ENCODE assay signal across 8 cellular contexts in genomic region chr14:28765907-28766504, GRCh38. TPM values are rescaled to one million over a fixed set of nuclear protein-coding genes. Genes with fewer than 3 reads are reported as not detected.
DNase-seq lines count a peak whose midpoint lies in the region; ATAC-seq and TF ChIP-seq lines count a peak whose summit lies in the region.

No MANE protein-coding gene starts in this region.

- ATAC-seq in GM21390 (IDR thresholded peaks at IDR 0.05; ENCODE audit: unreplicated experiment) (no peak), HG03045 (IDR thresholded peaks at IDR 0.05; ENCODE audit: unreplicated experiment) (no peak)

- WGBS in mesenchymal stem cell: 2% methylated on average over 33 of the region's 34 CpGs

- no peaks in the 10 kb centered on the region for H3K79me1 ChIP-seq in mesenchymal stem cell (replicated peaks; ENCODE audit: low read length, poor library complexity, severe bottlenecking)

- H3K14ac ChIP-seq in mesenchymal stem cell (ENCODE audit: low read length in 2 of 2): no peak overlapping the region

- no peak overlapping the region for H4K91ac ChIP-seq in mesenchymal stem cell (ENCODE audit: low read length)

- H3K4me3 ChIP-seq in AG04450 (ENCODE audit: low read depth, low read length): peak overlapping the region; percentile 31; the same call in 1 of the 2 replicates
- H3K4me3 ChIP-seq in mesenchymal stem cell (ENCODE audit: insufficient read depth in 1 of 2, low read depth in 1 of 2, low read length in 2 of 2): peak overlapping the region; percentile 51 to 66

- no peak overlapping the region for H2BK15ac ChIP-seq in mesenchymal stem cell (ENCODE audit: low read depth, poor library complexity, severe bottlenecking)

- H3K27me3 ChIP-seq in AG04450 (ENCODE audit: control insufficient read depth, insufficient read depth, low read length): peaks cover 68% of the 10 kb centered on the region
- H3K27me3 ChIP-seq in mesenchymal stem cell (ENCODE audit: control insufficient read depth in 1 of 2, insufficient read depth in 1 of 2, low read length in 2 of 2): peaks cover 67 to 86% of the 10 kb centered on the region in 2 experiments

- no peak overlapping the region for H3K9ac ChIP-seq in mesenchymal stem cell (ENCODE audit: low read length)

- no peak overlapping the region for H2BK120ac ChIP-seq in mesenchymal stem cell (ENCODE audit: low read depth, low read length)

- peaks cover 2% of the 10 kb centered on the region for H3K36me3 Mint-ChIP-seq in activated T-helper 1 cell treated with anti-CD3 and anti-CD28 coated beads, Interleukin-12 subunit alpha, Interleukin-12 subunit beta, Interleukin-2, Interleukin-4 antibody, amounts not matched to agents 30 ng/mL and 10 ng/mL and 1 ng/mL, durations not matched to agents 14 hours and 24 hours and 36 hours (ENCODE audit: low read depth)

- no peak overlapping the region for H3K4ac ChIP-seq in mesenchymal stem cell (ENCODE audit: low read depth in 1 of 2, low read length in 2 of 2)

- no peak overlapping the region for H3K18ac ChIP-seq in mesenchymal stem cell (ENCODE audit: low read depth in 1 of 2, low read length in 2 of 2)

- intact Hi-C loops in activated T-helper 1 cell treated with anti-CD3 and anti-CD28 coated beads, Interleukin-12 subunit alpha, Interleukin-12 subunit beta, Interleukin-2, Interleukin-4 antibody, amounts not matched to agents 30 ng/mL and 10 ng/mL and 1 ng/mL, durations not matched to agents 14 hours and 24 hours and 36 hours (cut with micrococcal nuclease): no loop called here

- H3K27ac Mint-ChIP-seq in activated T-helper 1 cell treated with anti-CD3 and anti-CD28 coated beads, Interleukin-12 subunit alpha, Interleukin-12 subunit beta, Interleukin-2, Interleukin-4 antibody, amounts not matched to agents 30 ng/mL and 10 ng/mL and 1 ng/mL, durations not matched to agents 14 hours and 24 hours and 36 hours: peak overlapping the region; percentile 73

- H3K27me3 Mint-ChIP-seq in activated T-helper 1 cell treated with anti-CD3 and anti-CD28 coated beads, Interleukin-12 subunit alpha, Interleukin-12 subunit beta, Interleukin-2, Interleukin-4 antibody, amounts not matched to agents 30 ng/mL and 10 ng/mL and 1 ng/mL, durations not matched to agents 14 hours and 24 hours and 36 hours (ENCODE audit: insufficient read depth): peaks cover 46% of the 10 kb centered on the region

- H2BK5ac ChIP-seq in mesenchymal stem cell (ENCODE audit: low read depth, low read length, poor library complexity, severe bottlenecking): no peak overlapping the region

- H3K27ac ChIP-seq in AG04450 (ENCODE audit: low read depth, low read length): no peak overlapping the region
- no peak overlapping the region for H3K27ac ChIP-seq in mesenchymal stem cell (ENCODE audit: low read length, poor library complexity, severe bottlenecking)

- peaks cover 4% of the 10 kb centered on the region for H3K4me1 Mint-ChIP-seq in activated T-helper 1 cell treated with anti-CD3 and anti-CD28 coated beads, Interleukin-12 subunit alpha, Interleukin-12 subunit beta, Interleukin-2, Interleukin-4 antibody, amounts not matched to agents 30 ng/mL and 10 ng/mL and 1 ng/mL, durations not matched to agents 14 hours and 24 hours and 36 hours (ENCODE audit: low read depth)

- peaks cover 0 to 4% of the 10 kb centered on the region in 2 experiments for H3K36me3 ChIP-seq in mesenchymal stem cell (ENCODE audit: control insufficient read depth in 1 of 2, insufficient read depth in 2 of 2, low read depth in 1 of 2, low read length in 2 of 2)

- no peak overlapping the region for H2AFZ ChIP-seq in mesenchymal stem cell (ENCODE audit: low read depth, low read length)

- H3K4me3 Mint-ChIP-seq in activated T-helper 1 cell treated with anti-CD3 and anti-CD28 coated beads, Interleukin-12 subunit alpha, Interleukin-12 subunit beta, Interleukin-2, Interleukin-4 antibody, amounts not matched to agents 30 ng/mL and 10 ng/mL and 1 ng/mL, durations not matched to agents 14 hours and 24 hours and 36 hours: no peak overlapping the region

- peaks cover 17% of the 10 kb centered on the region for H3K4me1 ChIP-seq in mesenchymal stem cell (ENCODE audit: control insufficient read depth, insufficient read depth, low read depth, low read length)

- H3K9me3 ChIP-seq in AG04450 (ENCODE audit: control insufficient read depth, insufficient read depth, low read length) (peaks cover 9% of the 10 kb centered on the region), mesenchymal stem cell (ENCODE audit: control insufficient read depth, low read length) (no peaks in the 10 kb centered on the region)

- no peak overlapping the region for H3K23ac ChIP-seq in mesenchymal stem cell (ENCODE audit: low read length in 2 of 2)

- H4K8ac ChIP-seq in mesenchymal stem cell (ENCODE audit: low read length): no peak overlapping the region

- CTCF ChIA-PET in AG04450 (lab: Charles Lee) (interaction anchor here (0.8 to 1.7 kb wide), 3 partner anchors 9 to 1444 kb away, joined by 3 to 6 read pairs (median 3); no protein-coding TSS in a partner anchor), HEK293T (lab: Yijun Ruan, JAX) (interaction anchor here (0.8 to 2.9 kb wide), 3 partner anchors 8 to 15 kb away, joined by 3 to 12 read pairs (median 4); no protein-coding TSS in a partner anchor)

- TF ChIP-seq CTCF in AG04450 (IDR thresholded peaks at IDR 0.05; ENCODE audit: low read depth, low read length): no peak

- DNase-seq in AG04450 (ENCODE audit: low read depth, low spot score) (no peak), HEK293T (ENCODE audit: extremely low spot score) (no peak), mesenchymal stem cell (peak; percentile 22), epidermal melanocyte (ENCODE audit: insufficient read length, low spot score) (no peak)
- DNase-seq in activated T-helper 1 cell treated with anti-CD3 and anti-CD28 coated beads, Interleukin-12 subunit alpha, Interleukin-12 subunit beta, Interleukin-2, Interleukin-4 antibody, amounts not matched to agents 30 ng/mL and 10 ng/mL and 1 ng/mL, durations not matched to agents 14 hours and 24 hours and 36 hours (ENCODE audit: low spot score): no peak
- no peak for DNase-seq in activated CD8-positive, alpha-beta memory T cell treated with anti-CD3 and anti-CD28 coated beads for 24 hours

- no peak overlapping the region for H2BK12ac ChIP-seq in mesenchymal stem cell (ENCODE audit: low read length in 2 of 2)

- no peaks in the 10 kb centered on the region for H3K9me3 Mint-ChIP-seq in activated T-helper 1 cell treated with anti-CD3 and anti-CD28 coated beads, Interleukin-12 subunit alpha, Interleukin-12 subunit beta, Interleukin-2, Interleukin-4 antibody, amounts not matched to agents 30 ng/mL and 10 ng/mL and 1 ng/mL, durations not matched to agents 14 hours and 24 hours and 36 hours

- no peak overlapping the region for H2AK5ac ChIP-seq in mesenchymal stem cell (ENCODE audit: low read length, severe bottlenecking)

- POLR2A ChIA-PET in AG04450 (lab: Yijun Ruan, JAX): interaction anchor here (0.6 kb wide), 1 partner anchor 1680 kb away, joined by 3 read pairs; no protein-coding TSS in a partner anchor
- POLR2A ChIA-PET in HEK293T (lab: Yijun Ruan, JAX): interaction anchor here (0.6 to 2.9 kb wide), 10 partner anchors 8 to 752 kb away, joined by 3 to 14 read pairs (median 3); no protein-coding TSS in a partner anchor

- H3K4me2 ChIP-seq in mesenchymal stem cell (ENCODE audit: low read length, poor library complexity, severe bottlenecking): peak overlapping the region; percentile 82

TF ChIP-seq in HEK293T, 16 proteins besides CTCF, POLR2A, EP300 and RAD21:
- TF ChIP-seq ELF4 (IDR thresholded peaks at IDR 0.05) (no peak), L3MBTL2 (conservative IDR thresholded peaks at IDR 0.05) (peak; percentile 76), NFRKB (IDR thresholded peaks at IDR 0.05) (0 out of 2 replicates have a peak, but pooled peaks have one; percentile 23)

RNA-seq across cellular contexts. Expression of gene FOXG1, which starts 0.6 kb away (rescaled TPM):
- not detected in 2 replicates for polyA plus RNA-seq in AG04450 (2011; rRNA removed)
- polyA minus RNA-seq in AG04450 (2011; rRNA and poly(A)+ RNA removed): not detected in 2 replicates
- total RNA-seq in activated T-helper 1 cell treated with anti-CD3 and anti-CD28 coated beads, Interleukin-12 subunit alpha, Interleukin-12 subunit beta, Interleukin-2, Interleukin-4 antibody, amounts not matched to agents 30 ng/mL and 10 ng/mL and 1 ng/mL, durations not matched to agents 14 hours and 24 hours and 36 hours: not detected in 2 replicates
- not detected for polyA plus RNA-seq in mesenchymal stem cell (2013, experiment 1 of 2)
- not detected for polyA plus RNA-seq in mesenchymal stem cell (2013, experiment 2 of 2)
